Comparison of ENCODE assay signal across 1 cellular context in genomic region chr20:63900373-63900772, GRCh38.
TF ChIP-seq lines count a peak whose summit lies in the region.

No MANE protein-coding gene starts in this region.

TF ChIP-seq in HCT116, 20 proteins besides CTCF, POLR2A, EP300 and RAD21:
- TF ChIP-seq, protein P1, sequence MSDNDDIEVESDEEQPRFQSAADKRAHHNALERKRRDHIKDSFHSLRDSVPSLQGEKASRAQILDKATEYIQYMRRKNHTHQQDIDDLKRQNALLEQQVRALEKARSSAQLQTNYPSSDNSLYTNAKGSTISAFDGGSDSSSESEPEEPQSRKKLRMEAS (IDR thresholded peaks at IDR 0.05), result no peak
- no peak for TF ChIP-seq JUND (IDR thresholded peaks at IDR 0.05)
- no peak for TF ChIP-seq CBX3 (IDR thresholded peaks at IDR 0.05; ENCODE audit: low read depth)
- TF ChIP-seq ZNF274 (IDR thresholded peaks at IDR 0.05; ENCODE audit: low read depth, low read length), result no peak
- TF ChIP-seq SIN3A (IDR thresholded peaks at IDR 0.05; ENCODE audit: low read depth), result no peak
- TF ChIP-seq EZH2phosphoT487 (IDR thresholded peaks at IDR 0.05; ENCODE audit: borderline replicate concordance), result no peak
- no peak for TF ChIP-seq REST (IDR thresholded peaks at IDR 0.05; ENCODE audit: low read depth)
TF ChIP-seq in HCT116: peak in this region for 0.
